In genomic region chr20:39676857-39677351, GRCh38 we compare ENCODE assay signal across 10 cellular contexts.
DNase-seq lines count a peak whose midpoint lies in the region; ATAC-seq and TF ChIP-seq lines count a peak whose summit lies in the region.
"Had no signal": no experiment of that assay in that cellular context is flagged by ENCODE, and none has a peak within 500 bp of the region (broad histone marks: within the 10 kb centered on the region; RNA-seq: fewer than 3 reads in every experiment).

No MANE protein-coding gene starts in this region.

- H3K4me3 Mint-ChIP-seq in HFFc6 = no peak overlapping the region

- intact Hi-C loops in prostate gland (cut with DNase I) = no loop called here

- H3K4me1 ChIP-seq in prostate gland (replicated peaks) = no peaks in the 10 kb centered on the region

- H3K27me3 Mint-ChIP-seq in HFFc6 (ENCODE audit: insufficient read depth) = peaks cover 2% of the 10 kb centered on the region

- in situ Hi-C loops in G401 (cut with HindIII; ENCODE audit: low sequenced_read_pairs) = no loop called here

- WGBS in prostate gland = 29% methylated on average over 4 of the region's 4 CpGs

- H3K9me3 ChIP-seq in prostate gland = no peaks in the 10 kb centered on the region

- no peak overlapping the region for H3K4me3 ChIP-seq in prostate gland

- DNase-seq in G401 (ENCODE audit: low spot score) (peak; percentile 1), NAMALWA (ENCODE audit: low spot score) (peak; percentile 19), dermis blood vessel endothelial cell (peak; percentile 39), prostate gland (ENCODE audit: low spot score) (peak; percentile 67), HFFc6 (no peak), mucosa of gallbladder (ENCODE audit: low spot score) (no peak)
- DNase-seq: occipital lobe had no signal

- H3K9me3 Mint-ChIP-seq in HFFc6 = peaks cover 20% of the 10 kb centered on the region

- peaks cover 3% of the 10 kb centered on the region; the same call in 1 of the 2 replicates for H3K36me3 Mint-ChIP-seq in HFFc6 (ENCODE audit: low read depth)

- no peak for ATAC-seq in GM21825 (IDR thresholded peaks at IDR 0.05; ENCODE audit: unreplicated experiment)
- no peak for ATAC-seq in HG02623 (IDR thresholded peaks at IDR 0.05; ENCODE audit: unreplicated experiment)

- TF ChIP-seq CTCF in prostate gland (IDR thresholded peaks at IDR 0.05) (peak in 1 of 4 experiments; percentile 7), HFFc6 (IDR thresholded peaks at IDR 0.05) (no peak)

- TF ChIP-seq POLR2A in prostate gland (IDR thresholded peaks at IDR 0.05) = no peak

- H3K27ac Mint-ChIP-seq in HFFc6 = no peak overlapping the region

- no peaks in the 10 kb centered on the region for H3K4me1 Mint-ChIP-seq in HFFc6 (ENCODE audit: low read depth)

- no peaks in the 10 kb centered on the region for H3K27me3 ChIP-seq in prostate gland (replicated peaks; ENCODE audit: insufficient read depth)

- no peak overlapping the region for H3K27ac ChIP-seq in prostate gland
- H3K27ac ChIP-seq: KMS-11 had no signal

- H3K36me3 ChIP-seq in prostate gland = no peaks in the 10 kb centered on the region

Comparison
In these comparisons a context has a peak if more than half of its experiments do, and no peak if none do; other contexts are left out.
1. DNase-seq: peak in G401 (single experiment), NAMALWA (single experiment), dermis blood vessel endothelial cell (single experiment) and prostate gland (single experiment); none in HFFc6 (single experiment) and mucosa of gallbladder (single experiment).